Comparison of ENCODE assay signal across 21 cellular contexts in the genomic region with DNA sequence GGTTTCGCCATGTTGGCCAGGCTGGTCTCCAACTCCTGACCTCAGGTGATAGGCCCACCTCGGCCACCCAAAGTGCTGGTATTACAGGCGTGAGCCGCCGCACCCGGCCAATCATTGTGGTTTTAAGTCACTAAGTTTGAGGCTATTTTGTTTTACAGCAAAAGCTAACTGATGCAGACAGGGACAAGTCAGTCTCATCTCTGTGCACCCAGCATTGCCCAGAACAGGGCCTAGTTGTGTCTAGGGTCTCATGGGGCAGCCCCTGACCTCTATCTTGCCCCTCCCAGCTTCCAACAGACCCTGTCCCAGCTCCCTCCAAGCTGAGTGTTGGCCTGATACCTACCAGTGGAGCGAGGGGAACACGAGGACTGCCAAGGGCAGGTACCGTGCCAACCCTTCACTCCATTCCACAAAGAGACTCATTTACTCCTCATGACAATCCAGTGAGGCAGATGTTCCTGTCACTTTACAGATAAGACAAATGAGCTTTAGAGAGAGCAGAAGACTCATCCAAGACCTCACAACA. TPM values are rescaled to one million over a fixed set of nuclear protein-coding genes. Genes with fewer than 3 reads are reported as not detected.
DNase-seq lines count a peak whose midpoint lies in the region; FAIRE-seq and TF ChIP-seq lines count a peak whose summit lies in the region.
"Had no signal": no experiment of that assay in that cellular context is flagged by ENCODE, and none has a peak within 500 bp of the region (broad histone marks: within the 10 kb centered on the region; RNA-seq: fewer than 3 reads in every experiment).

No MANE protein-coding gene starts in this region.

- no peak overlapping the region for H3K27ac ChIP-seq in H1 (ENCODE audit: low read depth, low read length)
- H3K27ac ChIP-seq: BLaER1 treated with 17β-estradiol and CSF1 and Interleukin-3, amounts not matched to agents 10 nM and 100 nM; KMS-11 had no signal

- H2AFZ ChIP-seq in H1 (ENCODE audit: low read length): no peak overlapping the region

- no peak overlapping the region for H3K4me3 ChIP-seq in H1 (ENCODE audit: extremely low read depth in 1 of 4, insufficient read depth in 2 of 4, low read depth in 3 of 4, low read length in 4 of 4)
- no peak overlapping the region for H3K4me3 ChIP-seq in lower leg skin (ENCODE audit: low read depth, poor library complexity, severe bottlenecking)
- H3K4me3 ChIP-seq: BLaER1 treated with 17β-estradiol and CSF1 and Interleukin-3, amounts not matched to agents 10 nM and 100 nM had no signal

- no peak overlapping the region for H2AK5ac ChIP-seq in H1 (ENCODE audit: low read depth, low read length)

- TF ChIP-seq CTCF in H1 (IDR thresholded peaks at IDR 0.05; ENCODE audit: control extremely low read depth in 1 of 3, insufficient read depth in 1 of 3, low read depth in 1 of 3, low read length in 3 of 3) (no peak), neural crest cell (conservative IDR thresholded peaks at IDR 0.05) (no peak), lower leg skin (IDR thresholded peaks at IDR 0.05) (no peak)

- no peak for TF ChIP-seq POLR2A in H1 (IDR thresholded peaks at IDR 0.05; ENCODE audit: control extremely low read depth in 1 of 2, low read depth in 2 of 2, low read length in 2 of 2)
- TF ChIP-seq POLR2A in lower leg skin (IDR thresholded peaks at IDR 0.05): no peak

- H2BK5ac ChIP-seq in H1 (ENCODE audit: low read depth, low read length): peak overlapping the region; percentile 71; the same call in 1 of the 2 replicates

- peaks cover 12% of the 10 kb centered on the region for H3K36me3 Mint-ChIP-seq in T-helper 1 cell treated with Interleukin-12 subunit alpha and Interleukin-12 subunit beta and Interleukin-4 antibody, amounts not matched to agents 30 μg/mL and 1 μg/mL, for 36 hours (ENCODE audit: low read depth)
- H3K36me3 Mint-ChIP-seq in neural crest cell (ENCODE audit: low read depth): peaks cover 2% of the 10 kb centered on the region

- H3K79me1 ChIP-seq in H1 (ENCODE audit: low read depth, low read length): no peaks in the 10 kb centered on the region

- H3K27me3 ChIP-seq in H1 (replicated peaks in 1 of 4; ENCODE audit: control insufficient read depth in 3 of 4, extremely low read depth in 1 of 4, insufficient read depth in 3 of 4, low read length in 3 of 4): no peaks in the 10 kb centered on the region
- H3K27me3 ChIP-seq: BLaER1 treated with 17β-estradiol and CSF1 and Interleukin-3, amounts not matched to agents 10 nM and 100 nM had no signal

- FAIRE-seq in H1 (lab: Jason Lieb, UNC): no peak
- FAIRE-seq: GM12891, H54 had no signal

- H3K9me3 Mint-ChIP-seq in T-helper 1 cell treated with Interleukin-12 subunit alpha and Interleukin-12 subunit beta and Interleukin-4 antibody, amounts not matched to agents 30 μg/mL and 1 μg/mL, for 36 hours: peaks cover 10% of the 10 kb centered on the region
- H3K9me3 Mint-ChIP-seq in neural crest cell: peaks cover 3% of the 10 kb centered on the region
- H3K9me3 Mint-ChIP-seq: T-cell had no signal

- peaks cover 0 to 2% of the 10 kb centered on the region in 2 experiments for H4K20me1 ChIP-seq in H1 (replicated peaks in 1 of 2; ENCODE audit: control insufficient read depth in 1 of 2, insufficient read depth in 2 of 2, low read length in 2 of 2)

- H2BK20ac ChIP-seq in H1 (ENCODE audit: low read length): 0 out of 2 replicates have a peak overlapping the region, but pooled peaks have one; percentile 5

- 0 out of 2 replicates have a peak overlapping the region, but pooled peaks have one; percentile 68 for H2BK12ac ChIP-seq in H1 (ENCODE audit: low read depth, low read length)

- H3K79me2 ChIP-seq in H1 (ENCODE audit: control insufficient read depth in 1 of 2, insufficient read depth in 2 of 2, low read length in 2 of 2): no peaks in the 10 kb centered on the region

- peak overlapping the region; percentile 57 for H3K27ac Mint-ChIP-seq in T-helper 1 cell treated with Interleukin-12 subunit alpha and Interleukin-12 subunit beta and Interleukin-4 antibody, amounts not matched to agents 30 μg/mL and 1 μg/mL, for 36 hours
- peak overlapping the region; percentile 27 for H3K27ac Mint-ChIP-seq in neural crest cell (ENCODE audit: unreplicated experiment)
- H3K27ac Mint-ChIP-seq: T-cell had no signal

- no peak overlapping the region for H4K91ac ChIP-seq in H1 (replicated peaks; ENCODE audit: insufficient read length, low read length)

- intact Hi-C loops in lower leg skin (cut with DNase I; ENCODE audit: low total_unique reads): no loop called here

- peaks cover 21% of the 10 kb centered on the region for H3K4me1 Mint-ChIP-seq in T-helper 1 cell treated with Interleukin-12 subunit alpha and Interleukin-12 subunit beta and Interleukin-4 antibody, amounts not matched to agents 30 μg/mL and 1 μg/mL, for 36 hours (ENCODE audit: low read depth)
- H3K4me1 Mint-ChIP-seq in neural crest cell: peaks cover 13% of the 10 kb centered on the region

- no peak for TF ChIP-seq EP300 in H1 (IDR thresholded peaks at IDR 0.05; ENCODE audit: borderline replicate concordance in 1 of 2, low read depth in 2 of 2, low read length in 2 of 2)

- peaks cover 3 to 7% (median 4%) of the 10 kb centered on the region in 4 experiments; a peak in 4 of 7 replicates for H3K4me1 ChIP-seq in H1 (replicated peaks in 1 of 4; ENCODE audit: control insufficient read depth in 3 of 4, insufficient read depth in 4 of 4, low read length in 3 of 4)

- no peaks in the 10 kb centered on the region for H3K23me2 ChIP-seq in H1 (ENCODE audit: low read depth, low read length)

- H3K9me3 ChIP-seq in H1 (ENCODE audit: insufficient read depth in 2 of 2, low read depth in 1 of 2, low read length in 1 of 2): peaks cover 0 to 5% of the 10 kb centered on the region in 2 experiments; a peak in 3 of 4 replicates
- H3K9me3 ChIP-seq: SK-N-SH had no signal

- H3K14ac ChIP-seq in H1 (ENCODE audit: insufficient read length): no peak overlapping the region

- no peak overlapping the region for H3K4ac ChIP-seq in H1 (replicated peaks; ENCODE audit: insufficient read length, low read depth, low read length)

- no peak overlapping the region for H3K18ac ChIP-seq in H1 (ENCODE audit: extremely low read depth, low read length)

- H3K9ac ChIP-seq in H1 (replicated peaks in 1 of 4; ENCODE audit: extremely low read depth in 1 of 4, low read depth in 3 of 4, low read length in 3 of 4): no peak overlapping the region
- H3K9ac ChIP-seq: BLaER1 treated with 17β-estradiol and CSF1 and Interleukin-3, amounts not matched to agents 10 nM and 100 nM; KMS-11; SK-N-SH had no signal

- DNase-seq in T-helper 1 cell (no peak), OCI-M1 (lab: John Stamatoyannopoulos, UW) (peak; percentile 74), H1 (ENCODE audit: low read depth in 1 of 2, low spot score in 2 of 2) (no peak), neural crest cell (ENCODE audit: low read depth, low spot score) (no peak), NCI-H446 treated with DMSO at 0.1 percent for 48 hours (lab: John Stamatoyannopoulos, UW) (no peak), T-helper 9 cell (no peak), lower leg skin (ENCODE audit: low spot score in 2 of 2) (no peak)
- DNase-seq: DMS 273 treated with DMSO at 0.1 percent for 48 hours, GF-D8, NCI-H1092, NCI-H146, NCI-H226, NCI-H526 treated with DMSO at 0.1 percent for 48 hours, SHP77, SK-N-SH, T-cell had no signal

- peaks cover 0 to 13% (median 1%) of the 10 kb centered on the region in 4 experiments; a peak in 3 of 8 replicates for H3K36me3 ChIP-seq in H1 (ENCODE audit: control insufficient read depth in 2 of 4, insufficient read depth in 4 of 4, low read length in 3 of 4)

- no peak overlapping the region for H3K4me2 ChIP-seq in H1 (ENCODE audit: insufficient read depth in 1 of 2, low read depth in 2 of 2, low read length in 2 of 2)
- H3K4me2 ChIP-seq: BLaER1 treated with 17β-estradiol and CSF1 and Interleukin-3, amounts not matched to agents 10 nM and 100 nM; KMS-11; SK-N-SH had no signal

- no peak overlapping the region for H2BK120ac ChIP-seq in H1 (replicated peaks; ENCODE audit: low read depth, low read length)

- no peak overlapping the region for H3K4me3 Mint-ChIP-seq in T-helper 1 cell treated with Interleukin-12 subunit alpha and Interleukin-12 subunit beta and Interleukin-4 antibody, amounts not matched to agents 30 μg/mL and 1 μg/mL, for 36 hours
- H3K4me3 Mint-ChIP-seq in neural crest cell: no peak overlapping the region
- H3K4me3 Mint-ChIP-seq: T-cell had no signal

- H3K23ac ChIP-seq in H1 (ENCODE audit: insufficient read length): no peak overlapping the region

- 0 out of 2 replicates have a peak overlapping the region, but pooled peaks have one; percentile 37 for H2BK15ac ChIP-seq in H1 (ENCODE audit: low read length)

- no peaks in the 10 kb centered on the region for H3K27me3 Mint-ChIP-seq in T-helper 1 cell treated with Interleukin-12 subunit alpha and Interleukin-12 subunit beta and Interleukin-4 antibody, amounts not matched to agents 30 μg/mL and 1 μg/mL, for 36 hours (ENCODE audit: low read depth)
- H3K27me3 Mint-ChIP-seq in neural crest cell (ENCODE audit: low read depth): no peaks in the 10 kb centered on the region
- H3K27me3 Mint-ChIP-seq: T-cell had no signal

- POLR2A ChIA-PET in H1 (lab: Charles Lee; ENCODE audit: partially characterized antibody): interaction anchor here (0.9 to 11.8 kb wide), 8 partner anchors 8 to 46 kb away, joined by 3 to 263 read pairs (median 4); a partner anchor contains a TSS

- 97% methylated on average over 9 of the region's 9 CpGs; no CpG with 5 or more reads in 1 of the 2 experiments for WGBS in H1 (ENCODE audit: extremely low coverage in 1 of 2, insufficient coverage in 1 of 2, insufficient read length in 1 of 2, insufficient replicate concordance in 2 of 2, low coverage in 1 of 2, low lambda C conversion rate in 2 of 2, missing lambda C conversion rate in 1 of 2), 2 experiments
- WGBS in lower leg skin, 2 donors: 93 to 95% methylated on average over 9 of the region's 9 CpGs

- H4K5ac ChIP-seq in H1 (ENCODE audit: insufficient read length, low read depth, low read length): no peak overlapping the region

- no peak for TF ChIP-seq RAD21 in H1 (IDR thresholded peaks at IDR 0.05 in 1 of 2, conservative IDR thresholded peaks at IDR 0.05 in 1 of 2; ENCODE audit: low read depth in 2 of 2, low read length in 2 of 2)

- H3K56ac ChIP-seq in H1 (replicated peaks; ENCODE audit: insufficient read length, low read depth, low read length): no peak overlapping the region

- H4K8ac ChIP-seq in H1 (ENCODE audit: extremely low read depth, insufficient read depth, low read length): no peak overlapping the region

- CTCF ChIA-PET in H1 (lab: Charles Lee; ENCODE audit: partially characterized antibody): interaction anchor here (1.1 to 2.7 kb wide), 5 partner anchors 10 to 106 kb away, joined by 3 to 9 read pairs (median 4); no protein-coding TSS in a partner anchor

RNA-seq across cellular contexts. Expression of a gene that starts 8.9 kb away (rescaled TPM):
- 48.7 and 54.7 TPM in 2 replicates for total RNA-seq in H1 (2021; fragmentation: NEBNext Ultra II Directional; extraction: Animal tissue kit (Norgen Biotek cat#: 25700))
- polyA plus RNA-seq in H1 (2011; rRNA removed): 43.1 and 60.1 TPM in 2 replicates
- polyA plus RNA-seq in H1 (2011; cell fraction: cytosol; rRNA removed): 42.6 TPM
- polyA plus RNA-seq in H1 (2011; cell fraction: nucleus; rRNA removed): 121 TPM
- 61.2 to 71.1 TPM (median 65.0 TPM) in 4 replicates for polyA plus RNA-seq in H1 (2012, experiment 1 of 2)
- 49.7 TPM for polyA plus RNA-seq in H1 (2012, experiment 2 of 2)
- polyA plus RNA-seq in H1 (2013, experiment 1 of 2): 42.6 TPM
- polyA plus RNA-seq in H1 (2013, experiment 2 of 2): 41.0 TPM
- polyA minus RNA-seq in H1 (2011; rRNA and poly(A)+ RNA removed): 25.1 and 25.9 TPM in 2 replicates
- polyA minus RNA-seq in H1 (2011; cell fraction: cytosol; rRNA and poly(A)+ RNA removed): 20.8 TPM
- polyA minus RNA-seq in H1 (2011; cell fraction: nucleus; rRNA and poly(A)+ RNA removed): 32.7 TPM
- total RNA-seq in neural crest cell: 62.4 and 65.2 TPM in 2 replicates
- 10 to 100 TPM; 65.2 to 90.1 (median 77.1) TPM for total RNA-seq in lower leg skin

RNA-seq across cellular contexts. Expression of a gene that starts 18.7 kb away (rescaled TPM):
- total RNA-seq in H1 (2021; fragmentation: NEBNext Ultra II Directional; extraction: Animal tissue kit (Norgen Biotek cat#: 25700)): 9.0 and 10.1 TPM in 2 replicates
- polyA plus RNA-seq in H1 (2011; rRNA removed): 17.1 and 30.0 TPM in 2 replicates
- polyA plus RNA-seq in H1 (2011; cell fraction: cytosol; rRNA removed): 20.6 TPM
- polyA plus RNA-seq in H1 (2011; cell fraction: nucleus; rRNA removed): 22.8 TPM
- 4.7 to 10.2 TPM (median 8.5 TPM) in 4 replicates for polyA plus RNA-seq in H1 (2012, experiment 1 of 2)
- 11.2 TPM for polyA plus RNA-seq in H1 (2012, experiment 2 of 2)
- 8.1 TPM for polyA plus RNA-seq in H1 (2013, experiment 1 of 2)
- 8.1 TPM for polyA plus RNA-seq in H1 (2013, experiment 2 of 2)
- 10.1 and 14.9 TPM in 2 replicates for polyA minus RNA-seq in H1 (2011; rRNA and poly(A)+ RNA removed)
- 11.1 TPM for polyA minus RNA-seq in H1 (2011; cell fraction: cytosol; rRNA and poly(A)+ RNA removed)
- polyA minus RNA-seq in H1 (2011; cell fraction: nucleus; rRNA and poly(A)+ RNA removed): 7.7 TPM
- total RNA-seq in neural crest cell (12.5 and 14.4 TPM in 2 replicates), lower leg skin (10 to 100 TPM; 20.6 to 35.2 (median 27.5) TPM)

RNA-seq across cellular contexts. Expression of a gene that starts 52.3 kb away (rescaled TPM):
- 15.0 and 19.4 TPM in 2 replicates for total RNA-seq in H1 (2021; fragmentation: NEBNext Ultra II Directional; extraction: Animal tissue kit (Norgen Biotek cat#: 25700))
- polyA plus RNA-seq in H1 (2011; rRNA removed): 33.3 and 41.9 TPM in 2 replicates
- polyA plus RNA-seq in H1 (2011; cell fraction: cytosol; rRNA removed): 25.4 TPM
- polyA plus RNA-seq in H1 (2011; cell fraction: nucleus; rRNA removed): 20.5 TPM
- 17.4 to 24.3 TPM (median 23.5 TPM) in 4 replicates for polyA plus RNA-seq in H1 (2012, experiment 1 of 2)
- 23.4 TPM for polyA plus RNA-seq in H1 (2012, experiment 2 of 2)
- 19.3 TPM for polyA plus RNA-seq in H1 (2013, experiment 1 of 2)
- 21.8 TPM for polyA plus RNA-seq in H1 (2013, experiment 2 of 2)
- polyA minus RNA-seq in H1 (2011; rRNA and poly(A)+ RNA removed): 11.8 and 15.0 TPM in 2 replicates
- 16.5 TPM for polyA minus RNA-seq in H1 (2011; cell fraction: cytosol; rRNA and poly(A)+ RNA removed)
- 8.1 TPM for polyA minus RNA-seq in H1 (2011; cell fraction: nucleus; rRNA and poly(A)+ RNA removed)
- total RNA-seq in neural crest cell (42.0 and 44.4 TPM in 2 replicates), lower leg skin (10 to 100 TPM in 2 of 4 donors, 1 to 10 TPM in 2; 4.4 to 16.6 (median 9.9) TPM)
